In genomic region chr6:26457796-26458688, GRCh38 we compare ENCODE assay signal across 8 cellular contexts. TPM values are rescaled to one million over a fixed set of nuclear protein-coding genes. Genes with fewer than 3 reads are reported as not detected.
DNase-seq lines count a peak whose midpoint lies in the region; ATAC-seq, FAIRE-seq and TF ChIP-seq lines count a peak whose summit lies in the region.

BTN2A1 (plus strand) TSS chr6:26457955; CDS start chr6:26458637, 682 bp downstream.

- DNase-seq in AG08396 (ENCODE audit: low spot score) (peak; percentile 87), NCI-H2227 (lab: John Stamatoyannopoulos, UW; ENCODE audit: unreplicated experiment) (peak; percentile 91), WERI-Rb-1 (peak; percentile 91), immature natural killer cell (peak; percentile 79 to 80 (median 79)), small intestine (peak; percentile 96)
- peak; percentile 79 for DNase-seq in central memory CD4-positive, alpha-beta T cell

- TF ChIP-seq CTCF in WERI-Rb-1 (IDR thresholded peaks at IDR 0.05; ENCODE audit: low read depth, low read length): peak; percentile 18; the same call in 1 of the 2 replicates

- peak within 1 kb of the TSS; percentile 89 to 99 (median 98) for H3K27ac Mint-ChIP-seq in immature natural killer cell

- H3K27me3 Mint-ChIP-seq in immature natural killer cell (ENCODE audit: low read depth in 3 of 3): peaks cover 2 to 4% (median 4%) of the 10 kb centered on the region in 3 donors

- peaks cover 39% of the 10 kb centered on the region for H3K36me3 ChIP-seq in WERI-Rb-1
- H3K36me3 ChIP-seq in small intestine (ENCODE audit: control insufficient read depth in 2 of 2, insufficient read depth in 2 of 2, low read length in 2 of 2): peaks cover 4 to 9% of the 10 kb centered on the region in 2 donors

- peak; percentile 93 for ATAC-seq in GM18909 (IDR thresholded peaks at IDR 0.05; ENCODE audit: poor library complexity, unreplicated experiment)
- peak; percentile 98 for ATAC-seq in HG03159 (IDR thresholded peaks at IDR 0.05; ENCODE audit: unreplicated experiment)

- H3K27me3 ChIP-seq in WERI-Rb-1 (ENCODE audit: insufficient read depth, low read depth, severe bottlenecking) (no peaks in the 10 kb centered on the region), small intestine (ENCODE audit: control insufficient read depth in 2 of 2, insufficient read depth in 2 of 2, low read length in 2 of 2) (no peaks in the 10 kb centered on the region)

- H3K27ac ChIP-seq in WERI-Rb-1 (peak within 1 kb of the TSS; percentile 91), small intestine (ENCODE audit: low read depth in 1 of 2, low read length in 1 of 2) (peak within 1 kb of the TSS; percentile 79 to 92)

- H3K9me3 ChIP-seq in WERI-Rb-1 (ENCODE audit: severe bottlenecking) (no peaks in the 10 kb centered on the region), small intestine (ENCODE audit: control insufficient read depth, low read depth) (no peaks in the 10 kb centered on the region)

- H3K4me1 ChIP-seq in small intestine (ENCODE audit: control insufficient read depth in 2 of 2, insufficient read depth in 1 of 2, low read depth in 1 of 2, low read length in 1 of 2): peaks cover 5 to 15% of the 10 kb centered on the region in 2 donors

- 0 to 1% (median 1%) methylated on average over 30 to 31 of the region's 31 CpGs for WGBS in small intestine, 3 donors

- no peaks in the 10 kb centered on the region for H3K9me3 Mint-ChIP-seq in immature natural killer cell

- H3K4me3 ChIP-seq in WERI-Rb-1 (ENCODE audit: low read depth, low read length) (peak within 1 kb of the TSS; percentile 91), small intestine (ENCODE audit: low read depth in 1 of 2, low read length in 2 of 2) (peak within 1 kb of the TSS; percentile 80 to 96)

- peaks cover 60 to 68% of the 10 kb centered on the region in 2 donors for H3K4me1 Mint-ChIP-seq in immature natural killer cell

- H3K36me3 Mint-ChIP-seq in immature natural killer cell: peaks cover 15 to 34% (median 21%) of the 10 kb centered on the region in 3 donors

- peak within 1 kb of the TSS; percentile 97 to 100 (median 99) for H3K4me3 Mint-ChIP-seq in immature natural killer cell

- FAIRE-seq in small intestine (lab: Jason Lieb, UNC): peak; percentile 44

RNA-seq across cellular contexts. Expression of gene BTN2A1, which starts in this region (rescaled TPM):
- 10 to 100 TPM in 2 of 3 donors, 1 to 10 TPM in 1; 7.2 to 23.4 (median 16.7) TPM for polyA plus RNA-seq in immature natural killer cell
- polyA plus RNA-seq in small intestine: 10 to 100 TPM; 15.4 to 19.6 (median 17.2) TPM

Comparison
In these comparisons a context has a peak if more than half of its experiments do, and no peak if none do; other contexts are left out.
1. Peak in every context shown above with its lines: DNase-seq, ATAC-seq, H3K4me3 ChIP-seq and H3K27ac ChIP-seq.